In genomic region chr3:116201032-116201690, GRCh38 we compare ENCODE assay signal across 16 cellular contexts.
DNase-seq lines count a peak whose midpoint lies in the region; ATAC-seq and FAIRE-seq lines count a peak whose summit lies in the region.
"Had no signal": no experiment of that assay in that cellular context is flagged by ENCODE, and none has a peak within 500 bp of the region (broad histone marks: within the 10 kb centered on the region; RNA-seq: fewer than 3 reads in every experiment).

No MANE protein-coding gene starts in this region.

- H3K4me3 Mint-ChIP-seq in stimulated activated effector memory CD8-positive, alpha-beta T cell treated with anti-CD3 and anti-CD28 coated beads, Interleukin-12 subunit alpha, Interleukin-12 subunit beta, amount 100 ng/mL, for 72 hours = no peak overlapping the region

- H3K4me1 Mint-ChIP-seq in stimulated activated effector memory CD8-positive, alpha-beta T cell treated with anti-CD3 and anti-CD28 coated beads, Interleukin-12 subunit alpha, Interleukin-12 subunit beta, amount 100 ng/mL, for 72 hours = no peaks in the 10 kb centered on the region

- intact Hi-C loops in head of caudate nucleus (cut with DNase I) = no loop called here

- DNase-seq in NCI-H526 treated with DMSO at 0.1 percent for 48 hours (lab: John Stamatoyannopoulos, UW) (peak; percentile 84), head of caudate nucleus (peak in 29 of 42 donors; percentile 4 to 53 (median 25)), NOMO-1 treated with dmso at 0.1 percent for 144 hours (lab: John Stamatoyannopoulos, UW; ENCODE audit: unreplicated experiment) (no peak), amniotic stem cell (lab: John Stamatoyannopoulos, UW) (no peak)
- DNase-seq in stimulated activated effector memory CD8-positive, alpha-beta T cell treated with anti-CD3 and anti-CD28 coated beads, Interleukin-12 subunit alpha, Interleukin-12 subunit beta, amount 100 ng/mL, for 72 hours (ENCODE audit: low spot score in 2 of 2) = no peak
- DNase-seq in activated CD4-positive, alpha-beta T cell treated with anti-CD3 and anti-CD28 coated beads, Interleukin-2, amount 50 U/mL, for 1 hour = no peak
- DNase-seq: DMS79 treated with DMSO at 0.1 percent for 48 hours, GM23248, KBM-7, NCI-H1105 treated with DMSO at 0.1 percent for 48 hours, NCI-H187 treated with DMSO at 0.1 percent for 48 hours, NCI-H226, NCI-H524, Right ventricle myocardium superior had no signal

- FAIRE-seq in G401.6 (lab: Jason Lieb, UNC) = peak; percentile 78
- FAIRE-seq: RCC 7860 had no signal

- H3K36me3 Mint-ChIP-seq in stimulated activated effector memory CD8-positive, alpha-beta T cell treated with anti-CD3 and anti-CD28 coated beads, Interleukin-12 subunit alpha, Interleukin-12 subunit beta, amount 100 ng/mL, for 72 hours = no peaks in the 10 kb centered on the region

- no peak overlapping the region for H3K27ac Mint-ChIP-seq in stimulated activated effector memory CD8-positive, alpha-beta T cell treated with anti-CD3 and anti-CD28 coated beads, Interleukin-12 subunit alpha, Interleukin-12 subunit beta, amount 100 ng/mL, for 72 hours

- H3K9me3 Mint-ChIP-seq in stimulated activated effector memory CD8-positive, alpha-beta T cell treated with anti-CD3 and anti-CD28 coated beads, Interleukin-12 subunit alpha, Interleukin-12 subunit beta, amount 100 ng/mL, for 72 hours = peaks cover 18% of the 10 kb centered on the region

- peak; percentile 19 for ATAC-seq in stimulated activated effector memory CD8-positive, alpha-beta T cell treated with anti-CD3 and anti-CD28 coated beads, Interleukin-12 subunit alpha, Interleukin-12 subunit beta, amount 100 ng/mL, for 72 hours

Comparison
In these comparisons a context has a peak if more than half of its experiments do, and no peak if none do; other contexts are left out.
1. DNase-seq: peak in NCI-H526 treated with DMSO at 0.1 percent for 48 hours (single experiment) and head of caudate nucleus (29 of 42); none in stimulated activated effector memory CD8-positive, alpha-beta T cell treated with anti-CD3 and anti-CD28 coated beads, Interleukin-12 subunit alpha, Interleukin-12 subunit beta, amount 100 ng/mL, for 72 hours (0 of 2), NOMO-1 treated with dmso at 0.1 percent for 144 hours (single experiment), activated CD4-positive, alpha-beta T cell treated with anti-CD3 and anti-CD28 coated beads, Interleukin-2, amount 50 U/mL, for 1 hour (single experiment) and amniotic stem cell (single experiment).